ENCODE assay signal across 3 cellular contexts in the genomic region with DNA sequence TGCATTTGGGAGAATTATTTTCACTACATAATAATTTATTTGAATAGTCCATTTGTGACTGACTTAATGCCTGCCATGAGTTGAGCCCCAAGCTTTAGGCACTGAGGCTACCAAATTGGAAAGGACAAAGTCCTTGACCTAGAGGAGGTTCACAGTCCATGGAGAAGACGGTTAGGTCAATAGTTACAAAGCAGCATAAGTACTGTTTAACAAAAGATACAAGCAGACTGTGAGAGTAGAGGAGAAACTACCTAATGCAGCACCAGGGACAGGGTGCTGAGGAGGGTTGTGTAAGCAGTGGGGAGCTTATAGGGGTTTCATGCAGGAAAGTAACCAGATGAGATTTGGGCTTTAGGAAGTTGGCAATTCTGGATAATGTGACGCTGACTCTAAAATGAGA.
TF ChIP-seq lines count a peak whose summit lies in the region.

No MANE protein-coding gene starts in this region.

TF ChIP-seq in GM23338, 12 proteins besides CTCF, POLR2A, EP300 and RAD21:
- TF ChIP-seq, protein P1, sequence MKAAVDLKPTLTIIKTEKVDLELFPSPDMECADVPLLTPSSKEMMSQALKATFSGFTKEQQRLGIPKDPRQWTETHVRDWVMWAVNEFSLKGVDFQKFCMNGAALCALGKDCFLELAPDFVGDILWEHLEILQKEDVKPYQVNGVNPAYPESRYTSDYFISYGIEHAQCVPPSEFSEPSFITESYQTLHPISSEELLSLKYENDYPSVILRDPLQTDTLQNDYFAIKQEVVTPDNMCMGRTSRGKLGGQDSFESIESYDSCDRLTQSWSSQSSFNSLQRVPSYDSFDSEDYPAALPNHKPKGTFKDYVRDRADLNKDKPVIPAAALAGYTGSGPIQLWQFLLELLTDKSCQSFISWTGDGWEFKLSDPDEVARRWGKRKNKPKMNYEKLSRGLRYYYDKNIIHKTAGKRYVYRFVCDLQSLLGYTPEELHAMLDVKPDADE (IDR thresholded peaks at IDR 0.05), result no peak
- TF ChIP-seq EZH2phosphoT487 (IDR thresholded peaks at IDR 0.05; ENCODE audit: unreplicated experiment) (no peak), ZNF114 (CRISPR knock-in tag; IDR thresholded peaks at IDR 0.05) (no peak), ZNF331 (CRISPR knock-in tag; IDR thresholded peaks at IDR 0.05; ENCODE audit: low read depth) (no peak), JUNB (IDR thresholded peaks at IDR 0.05; ENCODE audit: unreplicated experiment) (no peak)
- TF ChIP-seq, protein P2, sequence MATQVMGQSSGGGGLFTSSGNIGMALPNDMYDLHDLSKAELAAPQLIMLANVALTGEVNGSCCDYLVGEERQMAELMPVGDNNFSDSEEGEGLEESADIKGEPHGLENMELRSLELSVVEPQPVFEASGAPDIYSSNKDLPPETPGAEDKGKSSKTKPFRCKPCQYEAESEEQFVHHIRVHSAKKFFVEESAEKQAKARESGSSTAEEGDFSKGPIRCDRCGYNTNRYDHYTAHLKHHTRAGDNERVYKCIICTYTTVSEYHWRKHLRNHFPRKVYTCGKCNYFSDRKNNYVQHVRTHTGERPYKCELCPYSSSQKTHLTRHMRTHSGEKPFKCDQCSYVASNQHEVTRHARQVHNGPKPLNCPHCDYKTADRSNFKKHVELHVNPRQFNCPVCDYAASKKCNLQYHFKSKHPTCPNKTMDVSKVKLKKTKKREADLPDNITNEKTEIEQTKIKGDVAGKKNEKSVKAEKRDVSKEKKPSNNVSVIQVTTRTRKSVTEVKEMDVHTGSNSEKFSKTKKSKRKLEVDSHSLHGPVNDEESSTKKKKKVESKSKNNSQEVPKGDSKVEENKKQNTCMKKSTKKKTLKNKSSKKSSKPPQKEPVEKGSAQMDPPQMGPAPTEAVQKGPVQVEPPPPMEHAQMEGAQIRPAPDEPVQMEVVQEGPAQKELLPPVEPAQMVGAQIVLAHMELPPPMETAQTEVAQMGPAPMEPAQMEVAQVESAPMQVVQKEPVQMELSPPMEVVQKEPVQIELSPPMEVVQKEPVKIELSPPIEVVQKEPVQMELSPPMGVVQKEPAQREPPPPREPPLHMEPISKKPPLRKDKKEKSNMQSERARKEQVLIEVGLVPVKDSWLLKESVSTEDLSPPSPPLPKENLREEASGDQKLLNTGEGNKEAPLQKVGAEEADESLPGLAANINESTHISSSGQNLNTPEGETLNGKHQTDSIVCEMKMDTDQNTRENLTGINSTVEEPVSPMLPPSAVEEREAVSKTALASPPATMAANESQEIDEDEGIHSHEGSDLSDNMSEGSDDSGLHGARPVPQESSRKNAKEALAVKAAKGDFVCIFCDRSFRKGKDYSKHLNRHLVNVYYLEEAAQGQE (IDR thresholded peaks at IDR 0.05; ENCODE audit: unreplicated experiment), result no peak

TF ChIP-seq in IMR-90, 13 proteins besides CTCF, POLR2A, EP300 and RAD21:
- TF ChIP-seq CHD1 (IDR thresholded peaks at IDR 0.05; ENCODE audit: low read depth, low read length) (no peak), SMC3 (IDR thresholded peaks at IDR 0.05; ENCODE audit: low read depth, low read length) (no peak), FOS (IDR thresholded peaks at IDR 0.05; ENCODE audit: low read depth, low read length) (no peak), MAZ (IDR thresholded peaks at IDR 0.05; ENCODE audit: borderline replicate concordance, low read depth, low read length) (no peak), CEBPB (IDR thresholded peaks at IDR 0.05; ENCODE audit: low read depth, low read length) (no peak), BHLHE40 (IDR thresholded peaks at IDR 0.05; ENCODE audit: low read depth, low read length) (no peak), RCOR1 (IDR thresholded peaks at IDR 0.05; ENCODE audit: insufficient replicate concordance, low read length) (no peak), MXI1 (IDR thresholded peaks at IDR 0.05; ENCODE audit: borderline replicate concordance, low read depth, low read length) (no peak), RFX5 (IDR thresholded peaks at IDR 0.05; ENCODE audit: low read depth, low read length) (no peak), NFE2L2 (IDR thresholded peaks at IDR 0.05; ENCODE audit: low read depth, low read length) (no peak), MAFK (IDR thresholded peaks at IDR 0.05; ENCODE audit: low read depth, low read length) (no peak)
- TF ChIP-seq, protein P3, sequence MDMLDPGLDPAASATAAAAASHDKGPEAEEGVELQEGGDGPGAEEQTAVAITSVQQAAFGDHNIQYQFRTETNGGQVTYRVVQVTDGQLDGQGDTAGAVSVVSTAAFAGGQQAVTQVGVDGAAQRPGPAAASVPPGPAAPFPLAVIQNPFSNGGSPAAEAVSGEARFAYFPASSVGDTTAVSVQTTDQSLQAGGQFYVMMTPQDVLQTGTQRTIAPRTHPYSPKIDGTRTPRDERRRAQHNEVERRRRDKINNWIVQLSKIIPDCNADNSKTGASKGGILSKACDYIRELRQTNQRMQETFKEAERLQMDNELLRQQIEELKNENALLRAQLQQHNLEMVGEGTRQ (IDR thresholded peaks at IDR 0.05; ENCODE audit: low read depth, low read length), result no peak
- TF ChIP-seq, protein P4, sequence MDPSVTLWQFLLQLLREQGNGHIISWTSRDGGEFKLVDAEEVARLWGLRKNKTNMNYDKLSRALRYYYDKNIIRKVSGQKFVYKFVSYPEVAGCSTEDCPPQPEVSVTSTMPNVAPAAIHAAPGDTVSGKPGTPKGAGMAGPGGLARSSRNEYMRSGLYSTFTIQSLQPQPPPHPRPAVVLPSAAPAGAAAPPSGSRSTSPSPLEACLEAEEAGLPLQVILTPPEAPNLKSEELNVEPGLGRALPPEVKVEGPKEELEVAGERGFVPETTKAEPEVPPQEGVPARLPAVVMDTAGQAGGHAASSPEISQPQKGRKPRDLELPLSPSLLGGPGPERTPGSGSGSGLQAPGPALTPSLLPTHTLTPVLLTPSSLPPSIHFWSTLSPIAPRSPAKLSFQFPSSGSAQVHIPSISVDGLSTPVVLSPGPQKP (IDR thresholded peaks at IDR 0.05; ENCODE audit: borderline replicate concordance, low read depth, low read length), result no peak
TF ChIP-seq in IMR-90: peak in this region for 0.

TF ChIP-seq in HepG2, 621 proteins besides CTCF, POLR2A, EP300 and RAD21 (continues in another document):
- TF ChIP-seq, protein P5, sequence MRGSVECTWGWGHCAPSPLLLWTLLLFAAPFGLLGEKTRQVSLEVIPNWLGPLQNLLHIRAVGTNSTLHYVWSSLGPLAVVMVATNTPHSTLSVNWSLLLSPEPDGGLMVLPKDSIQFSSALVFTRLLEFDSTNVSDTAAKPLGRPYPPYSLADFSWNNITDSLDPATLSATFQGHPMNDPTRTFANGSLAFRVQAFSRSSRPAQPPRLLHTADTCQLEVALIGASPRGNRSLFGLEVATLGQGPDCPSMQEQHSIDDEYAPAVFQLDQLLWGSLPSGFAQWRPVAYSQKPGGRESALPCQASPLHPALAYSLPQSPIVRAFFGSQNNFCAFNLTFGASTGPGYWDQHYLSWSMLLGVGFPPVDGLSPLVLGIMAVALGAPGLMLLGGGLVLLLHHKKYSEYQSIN (CRISPR knock-in tag; IDR thresholded peaks at IDR 0.05; ENCODE audit: borderline replicate concordance), result no peak
- TF ChIP-seq, protein P6, sequence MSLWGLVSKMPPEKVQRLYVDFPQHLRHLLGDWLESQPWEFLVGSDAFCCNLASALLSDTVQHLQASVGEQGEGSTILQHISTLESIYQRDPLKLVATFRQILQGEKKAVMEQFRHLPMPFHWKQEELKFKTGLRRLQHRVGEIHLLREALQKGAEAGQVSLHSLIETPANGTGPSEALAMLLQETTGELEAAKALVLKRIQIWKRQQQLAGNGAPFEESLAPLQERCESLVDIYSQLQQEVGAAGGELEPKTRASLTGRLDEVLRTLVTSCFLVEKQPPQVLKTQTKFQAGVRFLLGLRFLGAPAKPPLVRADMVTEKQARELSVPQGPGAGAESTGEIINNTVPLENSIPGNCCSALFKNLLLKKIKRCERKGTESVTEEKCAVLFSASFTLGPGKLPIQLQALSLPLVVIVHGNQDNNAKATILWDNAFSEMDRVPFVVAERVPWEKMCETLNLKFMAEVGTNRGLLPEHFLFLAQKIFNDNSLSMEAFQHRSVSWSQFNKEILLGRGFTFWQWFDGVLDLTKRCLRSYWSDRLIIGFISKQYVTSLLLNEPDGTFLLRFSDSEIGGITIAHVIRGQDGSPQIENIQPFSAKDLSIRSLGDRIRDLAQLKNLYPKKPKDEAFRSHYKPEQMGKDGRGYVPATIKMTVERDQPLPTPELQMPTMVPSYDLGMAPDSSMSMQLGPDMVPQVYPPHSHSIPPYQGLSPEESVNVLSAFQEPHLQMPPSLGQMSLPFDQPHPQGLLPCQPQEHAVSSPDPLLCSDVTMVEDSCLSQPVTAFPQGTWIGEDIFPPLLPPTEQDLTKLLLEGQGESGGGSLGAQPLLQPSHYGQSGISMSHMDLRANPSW (CRISPR knock-in tag; IDR thresholded peaks at IDR 0.05; ENCODE audit: borderline replicate concordance), result no peak
- TF ChIP-seq SMC3 (IDR thresholded peaks at IDR 0.05; ENCODE audit: low read length) (0 out of 2 replicates have a peak, but pooled peaks have one; percentile 2), NONO (IDR thresholded peaks at IDR 0.05) (no peak), NONO (CRISPR knock-in tag; conservative IDR thresholded peaks at IDR 0.05) (no peak; the same call in 1 of the 2 replicates), IRF2 (CRISPR knock-in tag; IDR thresholded peaks at IDR 0.05) (0 out of 2 replicates have a peak, but pooled peaks have one; percentile 56), ZNF781 (CRISPR knock-in tag; IDR thresholded peaks at IDR 0.05; ENCODE audit: borderline replicate concordance, not compliant biosample characterization) (no peak), ZSCAN20 (CRISPR knock-in tag; IDR thresholded peaks at IDR 0.05; ENCODE audit: borderline replicate concordance) (no peak), TGIF2 (CRISPR knock-in tag; IDR thresholded peaks at IDR 0.05) (no peak), RARG (CRISPR knock-in tag; IDR thresholded peaks at IDR 0.05; ENCODE audit: low read depth) (no peak), ZNF3 (CRISPR knock-in tag; IDR thresholded peaks at IDR 0.05) (no peak), ZNF446 (CRISPR knock-in tag; IDR thresholded peaks at IDR 0.05) (no peak), ZNF616 (CRISPR knock-in tag; IDR thresholded peaks at IDR 0.05; ENCODE audit: low read depth) (no peak), ZSCAN22 (CRISPR knock-in tag; IDR thresholded peaks at IDR 0.05) (no peak), BRD4 (CRISPR knock-in tag; IDR thresholded peaks at IDR 0.05) (no peak), YY1 (IDR thresholded peaks at IDR 0.05; ENCODE audit: insufficient read depth, insufficient replicate concordance, low read depth, low read length) (no peak), ZNF326 (CRISPR knock-in tag; IDR thresholded peaks at IDR 0.05; ENCODE audit: borderline replicate concordance) (no peak), ZNF33B (CRISPR knock-in tag; IDR thresholded peaks at IDR 0.05) (no peak)
- TF ChIP-seq, protein P7, sequence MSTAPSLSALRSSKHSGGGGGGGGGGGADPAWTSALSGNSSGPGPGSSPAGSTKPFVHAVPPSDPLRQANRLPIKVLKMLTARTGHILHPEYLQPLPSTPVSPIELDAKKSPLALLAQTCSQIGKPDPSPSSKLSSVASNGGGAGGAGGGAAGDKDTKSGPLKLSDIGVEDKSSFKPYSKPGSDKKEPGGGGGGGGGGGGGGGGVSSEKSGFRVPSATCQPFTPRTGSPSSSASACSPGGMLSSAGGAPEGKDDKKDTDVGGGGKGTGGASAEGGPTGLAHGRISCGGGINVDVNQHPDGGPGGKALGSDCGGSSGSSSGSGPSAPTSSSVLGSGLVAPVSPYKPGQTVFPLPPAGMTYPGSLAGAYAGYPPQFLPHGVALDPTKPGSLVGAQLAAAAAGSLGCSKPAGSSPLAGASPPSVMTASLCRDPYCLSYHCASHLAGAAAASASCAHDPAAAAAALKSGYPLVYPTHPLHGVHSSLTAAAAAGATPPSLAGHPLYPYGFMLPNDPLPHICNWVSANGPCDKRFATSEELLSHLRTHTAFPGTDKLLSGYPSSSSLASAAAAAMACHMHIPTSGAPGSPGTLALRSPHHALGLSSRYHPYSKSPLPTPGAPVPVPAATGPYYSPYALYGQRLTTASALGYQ (CRISPR knock-in tag; IDR thresholded peaks at IDR 0.05), result peak; percentile 27; the same call in 1 of the 2 replicates
- TF ChIP-seq, protein P8, sequence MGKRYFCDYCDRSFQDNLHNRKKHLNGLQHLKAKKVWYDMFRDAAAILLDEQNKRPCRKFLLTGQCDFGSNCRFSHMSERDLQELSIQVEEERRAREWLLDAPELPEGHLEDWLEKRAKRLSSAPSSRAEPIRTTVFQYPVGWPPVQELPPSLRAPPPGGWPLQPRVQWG (CRISPR knock-in tag; IDR thresholded peaks at IDR 0.05; ENCODE audit: borderline replicate concordance, low read depth), result no peak
- TF ChIP-seq, protein P9, sequence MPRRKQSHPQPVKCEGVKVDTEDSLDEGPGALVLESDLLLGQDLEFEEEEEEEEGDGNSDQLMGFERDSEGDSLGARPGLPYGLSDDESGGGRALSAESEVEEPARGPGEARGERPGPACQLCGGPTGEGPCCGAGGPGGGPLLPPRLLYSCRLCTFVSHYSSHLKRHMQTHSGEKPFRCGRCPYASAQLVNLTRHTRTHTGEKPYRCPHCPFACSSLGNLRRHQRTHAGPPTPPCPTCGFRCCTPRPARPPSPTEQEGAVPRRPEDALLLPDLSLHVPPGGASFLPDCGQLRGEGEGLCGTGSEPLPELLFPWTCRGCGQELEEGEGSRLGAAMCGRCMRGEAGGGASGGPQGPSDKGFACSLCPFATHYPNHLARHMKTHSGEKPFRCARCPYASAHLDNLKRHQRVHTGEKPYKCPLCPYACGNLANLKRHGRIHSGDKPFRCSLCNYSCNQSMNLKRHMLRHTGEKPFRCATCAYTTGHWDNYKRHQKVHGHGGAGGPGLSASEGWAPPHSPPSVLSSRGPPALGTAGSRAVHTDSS (CRISPR knock-in tag; conservative IDR thresholded peaks at IDR 0.05), result no peak
- TF ChIP-seq, protein P10, sequence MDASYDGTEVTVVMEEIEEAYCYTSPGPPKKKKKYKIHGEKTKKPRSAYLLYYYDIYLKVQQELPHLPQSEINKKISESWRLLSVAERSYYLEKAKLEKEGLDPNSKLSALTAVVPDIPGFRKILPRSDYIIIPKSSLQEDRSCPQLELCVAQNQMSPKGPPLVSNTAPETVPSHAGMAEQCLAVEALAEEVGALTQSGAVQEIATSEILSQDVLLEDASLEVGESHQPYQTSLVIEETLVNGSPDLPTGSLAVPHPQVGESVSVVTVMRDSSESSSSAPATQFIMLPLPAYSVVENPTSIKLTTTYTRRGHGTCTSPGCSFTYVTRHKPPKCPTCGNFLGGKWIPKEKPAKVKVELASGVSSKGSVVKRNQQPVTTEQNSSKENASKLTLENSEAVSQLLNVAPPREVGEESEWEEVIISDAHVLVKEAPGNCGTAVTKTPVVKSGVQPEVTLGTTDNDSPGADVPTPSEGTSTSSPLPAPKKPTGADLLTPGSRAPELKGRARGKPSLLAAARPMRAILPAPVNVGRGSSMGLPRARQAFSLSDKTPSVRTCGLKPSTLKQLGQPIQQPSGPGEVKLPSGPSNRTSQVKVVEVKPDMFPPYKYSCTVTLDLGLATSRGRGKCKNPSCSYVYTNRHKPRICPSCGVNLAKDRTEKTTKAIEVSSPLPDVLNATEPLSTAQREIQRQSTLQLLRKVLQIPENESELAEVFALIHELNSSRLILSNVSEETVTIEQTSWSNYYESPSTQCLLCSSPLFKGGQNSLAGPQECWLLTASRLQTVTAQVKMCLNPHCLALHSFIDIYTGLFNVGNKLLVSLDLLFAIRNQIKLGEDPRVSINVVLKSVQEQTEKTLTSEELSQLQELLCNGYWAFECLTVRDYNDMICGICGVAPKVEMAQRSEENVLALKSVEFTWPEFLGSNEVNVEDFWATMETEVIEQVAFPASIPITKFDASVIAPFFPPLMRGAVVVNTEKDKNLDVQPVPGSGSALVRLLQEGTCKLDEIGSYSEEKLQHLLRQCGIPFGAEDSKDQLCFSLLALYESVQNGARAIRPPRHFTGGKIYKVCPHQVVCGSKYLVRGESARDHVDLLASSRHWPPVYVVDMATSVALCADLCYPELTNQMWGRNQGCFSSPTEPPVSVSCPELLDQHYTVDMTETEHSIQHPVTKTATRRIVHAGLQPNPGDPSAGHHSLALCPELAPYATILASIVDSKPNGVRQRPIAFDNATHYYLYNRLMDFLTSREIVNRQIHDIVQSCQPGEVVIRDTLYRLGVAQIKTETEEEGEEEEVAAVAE (CRISPR knock-in tag; IDR thresholded peaks at IDR 0.05; ENCODE audit: borderline replicate concordance), result no peak
